13 cellular contexts compared by ENCODE assay signal in genomic region chr14:104867371-104868059, GRCh38. TPM values are rescaled to one million over a fixed set of nuclear protein-coding genes. Genes with fewer than 3 reads are reported as not detected.
DNase-seq lines count a peak whose midpoint lies in the region; ATAC-seq lines count a peak whose summit lies in the region.
"Had no signal": no experiment of that assay in that cellular context is flagged by ENCODE, and none has a peak within 500 bp of the region (broad histone marks: within the 10 kb centered on the region; RNA-seq: fewer than 3 reads in every experiment).

No MANE protein-coding gene starts in this region.

- H3K4me3 ChIP-seq in mesendoderm (ENCODE audit: low read length) (no peak overlapping the region), stomach smooth muscle (ENCODE audit: low read length in 2 of 2) (peak overlapping the region in 1 of 2 donors; percentile 15)

- no peaks in the 10 kb centered on the region for H3K36me3 Mint-ChIP-seq in T-helper 17 cell (ENCODE audit: low read depth)

- H4K8ac ChIP-seq in mesendoderm (ENCODE audit: low read depth, low read length): no peak overlapping the region

- H2BK15ac ChIP-seq in mesendoderm (replicated peaks; ENCODE audit: low read depth): no peak overlapping the region

- peaks cover 18% of the 10 kb centered on the region for H3K79me2 ChIP-seq in mesendoderm (ENCODE audit: control insufficient read depth, insufficient read depth, low read length)

- no peak overlapping the region for H3K4me2 ChIP-seq in mesendoderm (ENCODE audit: low read length)

- no peak for ATAC-seq in Right ventricle myocardium superior (ENCODE audit: poor library complexity)
- no peak for ATAC-seq in T-helper 17 cell
- ATAC-seq: stimulated activated naive CD8-positive, alpha-beta T cell treated with anti-CD3 and anti-CD28 coated beads, Interleukin-15, amount 100 ng/mL, for 72 hours had no signal

- no peak overlapping the region for H3K23ac ChIP-seq in mesendoderm (ENCODE audit: low read length)

- no peak overlapping the region for H2BK5ac ChIP-seq in mesendoderm (ENCODE audit: low read length)

- peaks cover 1% of the 10 kb centered on the region for H3K4me1 Mint-ChIP-seq in T-helper 17 cell

- H2BK120ac ChIP-seq in mesendoderm (ENCODE audit: low read depth, low read length): no peak overlapping the region

- peak overlapping the region; percentile 86 for H3K4me3 Mint-ChIP-seq in T-helper 17 cell

- H3K56ac ChIP-seq in mesendoderm (ENCODE audit: low read length): peak overlapping the region; percentile 11

- peak; percentile 30 for DNase-seq in Right ventricle myocardium superior
- DNase-seq in cardiac septum (ENCODE audit: low spot score): no peak
- DNase-seq in T-helper 17 cell: peak in 1 of 3 donors; percentile 7
- DNase-seq in mesendoderm: no peak
- DNase-seq in effector CD4-positive, alpha-beta T cell: no peak
- no peak for DNase-seq in stimulated activated CD4-positive, alpha-beta T cell treated with anti-CD3 and anti-CD28 coated beads, Interleukin-4, amount 100 ng/mL, for 1 hour
- no peak for DNase-seq in occipital lobe (lab: John Stamatoyannopoulos, UW)
- DNase-seq: NCI-H345; stimulated activated CD4-positive, alpha-beta T cell treated with anti-CD3 and anti-CD28 coated beads, Interleukin-4, amount 100 ng/mL, for 4 hours; stimulated activated naive CD8-positive, alpha-beta T cell treated with anti-CD3 and anti-CD28 coated beads, Interleukin-15, amount 100 ng/mL, for 72 hours; T-helper 9 cell had no signal

- H3K79me1 ChIP-seq in mesendoderm (ENCODE audit: low read length): peaks cover 33% of the 10 kb centered on the region

- no peaks in the 10 kb centered on the region for H3K27me3 ChIP-seq in mesendoderm (ENCODE audit: insufficient read depth, low read length, poor library complexity)
- H3K27me3 ChIP-seq in stomach smooth muscle (ENCODE audit: control insufficient read depth in 1 of 2, insufficient read depth in 2 of 2, low read length in 2 of 2): peaks cover 2 to 6% of the 10 kb centered on the region in 2 donors

- peaks cover 3% of the 10 kb centered on the region for H3K4me1 ChIP-seq in mesendoderm (ENCODE audit: control insufficient read depth, low read depth, low read length)
- peaks cover 39% of the 10 kb centered on the region for H3K4me1 ChIP-seq in stomach smooth muscle (ENCODE audit: control insufficient read depth, insufficient read depth, low read length)

- H3K9ac ChIP-seq in mesendoderm (ENCODE audit: low read length): no peak overlapping the region
- H3K9ac ChIP-seq in stomach smooth muscle (ENCODE audit: low read length in 2 of 2): peak overlapping the region; percentile 47 to 70

- H3K27ac Mint-ChIP-seq in T-helper 17 cell: peak overlapping the region; percentile 76
- H3K27ac Mint-ChIP-seq: stimulated activated naive CD8-positive, alpha-beta T cell treated with anti-CD3 and anti-CD28 coated beads, Interleukin-15, amount 100 ng/mL, for 72 hours had no signal

- no peak overlapping the region for H2AK5ac ChIP-seq in mesendoderm (ENCODE audit: low read length)

- intact Hi-C loops in Right ventricle myocardium superior (cut with DNase I): no loop called here
- intact Hi-C loops in cardiac septum (cut with DNase I): no loop called here

- H4K5ac ChIP-seq in mesendoderm (ENCODE audit: low read length): no peak overlapping the region

- no peak overlapping the region for H3K27ac ChIP-seq in mesendoderm (ENCODE audit: low read depth, low read length)
- no peak overlapping the region for H3K27ac ChIP-seq in stomach smooth muscle (ENCODE audit: low read length)
- H3K27ac ChIP-seq: prostate gland had no signal

- H3K36me3 ChIP-seq in mesendoderm (ENCODE audit: control insufficient read depth, insufficient read depth, low read length): no peaks in the 10 kb centered on the region
- H3K36me3 ChIP-seq in stomach smooth muscle (ENCODE audit: control insufficient read depth in 2 of 2, insufficient read depth in 2 of 2, low read length in 2 of 2): peaks cover 0 to 2% of the 10 kb centered on the region in 2 donors
- H3K36me3 ChIP-seq: prostate gland had no signal

- no peaks in the 10 kb centered on the region for H3K9me3 ChIP-seq in T-helper 17 cell (ENCODE audit: control insufficient read depth, low read length, poor library complexity, severe bottlenecking)
- H3K9me3 ChIP-seq in stomach smooth muscle (ENCODE audit: control insufficient read depth in 2 of 2, low read length in 2 of 2): no peaks in the 10 kb centered on the region
- H3K9me3 ChIP-seq: prostate gland had no signal

- WGBS in mesendoderm (ENCODE audit: extremely low coverage, insufficient coverage, low lambda C conversion rate): no CpG with 5 or more reads among the region's 6 CpGs

- H3K4ac ChIP-seq in mesendoderm (ENCODE audit: low read depth, low read length): no peak overlapping the region

- H3K27me3 Mint-ChIP-seq in T-helper 17 cell: no peaks in the 10 kb centered on the region

- H3K18ac ChIP-seq in mesendoderm (ENCODE audit: low read length): no peak overlapping the region

RNA-seq across cellular contexts. Expression of gene CEP170B, which starts 2.4 kb away (rescaled TPM):
- 9.5 TPM for total RNA-seq in Right ventricle myocardium superior
- total RNA-seq in cardiac septum: 19.2 TPM
- total RNA-seq in T-helper 17 cell: 1 to 10 TPM; 7.0 to 7.7 TPM
- 14.9 TPM for polyA plus RNA-seq in mesendoderm (2013, experiment 1 of 2)
- 14.7 TPM for polyA plus RNA-seq in mesendoderm (2013, experiment 2 of 2)
- total RNA-seq in occipital lobe: 22.8 TPM

RNA-seq across cellular contexts. Expression of gene PLD4, which starts 57.2 kb away (rescaled TPM):
- 0.13 TPM for total RNA-seq in Right ventricle myocardium superior
- total RNA-seq in cardiac septum: 0.51 TPM
- 1 to 10 TPM; 1.1 to 4.0 TPM for total RNA-seq in T-helper 17 cell
- not detected for polyA plus RNA-seq in mesendoderm (2013, experiment 1 of 2)
- not detected for polyA plus RNA-seq in mesendoderm (2013, experiment 2 of 2)
- total RNA-seq in occipital lobe: 5.8 TPM
